25 cellular contexts compared by ENCODE assay signal in the genomic region with DNA sequence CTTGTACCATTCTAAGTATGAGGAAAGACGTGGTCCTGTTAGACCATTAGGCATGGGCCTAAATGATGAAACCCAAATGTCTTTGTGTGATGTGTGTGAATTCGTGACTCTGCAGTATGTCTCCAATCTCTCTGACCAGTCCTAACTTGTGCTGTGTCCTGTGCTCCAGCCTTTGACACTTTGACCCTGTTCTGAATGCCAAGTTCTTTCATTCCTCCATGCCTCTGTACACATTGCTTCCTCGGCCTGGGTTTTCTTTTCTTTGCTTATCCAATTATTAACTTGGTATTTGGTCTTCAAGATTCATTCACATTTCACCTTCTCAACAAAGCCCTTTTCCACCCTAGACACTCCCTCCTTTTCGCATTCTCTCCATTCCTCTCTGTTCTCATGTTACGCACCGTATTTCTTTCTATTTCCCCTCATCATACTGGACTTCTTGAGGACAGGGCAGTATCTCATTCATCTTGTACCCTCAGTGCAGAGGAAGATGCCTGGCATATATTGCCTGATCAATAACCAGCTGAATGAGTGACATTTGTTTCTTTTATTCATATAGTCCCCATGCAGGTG.
"Had no signal": no experiment of that assay in that cellular context is flagged by ENCODE, and none has a peak within 500 bp of the region (broad histone marks: within the 10 kb centered on the region; RNA-seq: fewer than 3 reads in every experiment).

No MANE protein-coding gene starts in this region.

- ATAC-seq: activated naive CD4-positive, alpha-beta T cell treated with anti-CD3 and anti-CD28 coated beads, Interleukin-2, amount 50 U/mL, for 72 hours; activated T-cell treated with anti-CD3 and anti-CD28 coated beads, Interleukin-2, amount 50 U/mL, for 4 hours; Right ventricle myocardium inferior; T-cell had no signal

- H3K36me3 Mint-ChIP-seq: activated CD4-positive, alpha-beta memory T cell treated with anti-CD3 and anti-CD28 coated beads for 36 hours; activated naive CD4-positive, alpha-beta T cell treated with anti-CD3 and anti-CD28 coated beads, Interleukin-2, amount 50 U/mL, for 72 hours; brain; T-cell had no signal

- H3K27me3 ChIP-seq: cardiac muscle cell had no signal

- H3K27ac ChIP-seq: cardiac muscle cell, SK-N-MC, VCaP had no signal

- H3K27ac Mint-ChIP-seq: activated CD4-positive, alpha-beta memory T cell treated with anti-CD3 and anti-CD28 coated beads for 36 hours; activated CD4-positive, alpha-beta T cell treated with anti-CD3 and anti-CD28 coated beads, Interleukin-2, amount 10 ng/mL, durations not matched to agents 7 days and 5 days; activated naive CD4-positive, alpha-beta T cell treated with anti-CD3 and anti-CD28 coated beads, Interleukin-2, amount 50 U/mL, for 72 hours; brain; T-cell had no signal

- H3K4me3 ChIP-seq: cardiac muscle cell, SK-N-MC had no signal

- DNase-seq: activated CD4-positive, alpha-beta memory T cell treated with anti-CD3 and anti-CD28 coated beads for 36 hours; activated CD4-positive, alpha-beta T cell treated with anti-CD3 and anti-CD28 coated beads, Interleukin-2, amount 10 ng/mL, durations not matched to agents 7 days and 5 days; activated CD4-positive, CD25-positive, alpha-beta regulatory T cell; activated CD8-positive, alpha-beta memory T cell treated with anti-CD3 and anti-CD28 coated beads for 24 hours; activated effector memory CD4-positive, alpha-beta T cell treated with anti-CD3 and anti-CD28 coated beads, Interleukin-2, amount 50 U/mL, for 16 hours; activated naive CD4-positive, alpha-beta T cell treated with Interleukin-2 at 50 U/mL for 16 hours; activated T-cell treated with anti-CD3 and anti-CD28 coated beads, Interleukin-2, amount 50 U/mL, for 4 hours; amygdala; NCI-H1048; NCI-H1694; NCI-H2029; NCI-H2107; NCI-H2171 treated with DMSO at 0.1 percent for 48 hours; NCI-H226; NCI-H526 treated with DMSO at 0.1 percent for 48 hours; NCI-H82; T-cell; T-helper 2 cell; T1000 had no signal

- H3K4me1 Mint-ChIP-seq: activated CD4-positive, alpha-beta T cell treated with anti-CD3 and anti-CD28 coated beads, Interleukin-2, amount 10 ng/mL, durations not matched to agents 7 days and 5 days; brain; T-cell had no signal

- H3K36me3 ChIP-seq: cardiac muscle cell had no signal

- H3K9me3 Mint-ChIP-seq: activated T-cell treated with anti-CD3 and anti-CD28 coated beads, Interleukin-2, amount 50 U/mL, for 4 hours had no signal

- H3K27me3 Mint-ChIP-seq: activated CD4-positive, alpha-beta T cell treated with anti-CD3 and anti-CD28 coated beads, Interleukin-2, amount 10 ng/mL, durations not matched to agents 7 days and 5 days had no signal

- H3K4me3 Mint-ChIP-seq: activated CD4-positive, alpha-beta memory T cell treated with anti-CD3 and anti-CD28 coated beads for 36 hours; activated CD4-positive, alpha-beta T cell treated with anti-CD3 and anti-CD28 coated beads, Interleukin-2, amount 10 ng/mL, durations not matched to agents 7 days and 5 days; activated T-cell treated with anti-CD3 and anti-CD28 coated beads, Interleukin-2, amount 50 U/mL, for 4 hours; brain; T-cell had no signal
